ENCODE assay signal across 2 cellular contexts in the genomic region with DNA sequence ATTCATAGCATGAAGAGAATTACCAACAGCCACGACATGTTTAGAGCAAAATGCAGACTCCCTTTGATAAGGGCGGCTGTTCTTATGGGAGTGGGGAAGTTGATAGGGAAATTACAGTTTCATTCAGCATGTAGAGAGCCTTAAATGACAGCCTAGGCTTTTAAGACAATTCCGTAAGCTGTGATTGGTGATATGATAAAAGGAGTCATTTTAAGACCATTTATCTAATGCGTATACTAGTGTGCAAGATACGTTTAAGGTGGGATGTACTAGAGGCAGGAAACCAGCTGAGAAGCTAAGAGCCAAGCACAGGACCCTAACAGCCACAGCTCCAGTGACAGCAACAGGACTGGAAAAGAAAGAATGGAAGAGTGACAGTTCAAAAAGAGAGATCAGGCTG.
TF ChIP-seq lines count a peak whose summit lies in the region.

No MANE protein-coding gene starts in this region.

TF ChIP-seq in GM23338, 12 proteins besides CTCF, POLR2A, EP300 and RAD21 (continues in another document):
- TF ChIP-seq, protein P1, sequence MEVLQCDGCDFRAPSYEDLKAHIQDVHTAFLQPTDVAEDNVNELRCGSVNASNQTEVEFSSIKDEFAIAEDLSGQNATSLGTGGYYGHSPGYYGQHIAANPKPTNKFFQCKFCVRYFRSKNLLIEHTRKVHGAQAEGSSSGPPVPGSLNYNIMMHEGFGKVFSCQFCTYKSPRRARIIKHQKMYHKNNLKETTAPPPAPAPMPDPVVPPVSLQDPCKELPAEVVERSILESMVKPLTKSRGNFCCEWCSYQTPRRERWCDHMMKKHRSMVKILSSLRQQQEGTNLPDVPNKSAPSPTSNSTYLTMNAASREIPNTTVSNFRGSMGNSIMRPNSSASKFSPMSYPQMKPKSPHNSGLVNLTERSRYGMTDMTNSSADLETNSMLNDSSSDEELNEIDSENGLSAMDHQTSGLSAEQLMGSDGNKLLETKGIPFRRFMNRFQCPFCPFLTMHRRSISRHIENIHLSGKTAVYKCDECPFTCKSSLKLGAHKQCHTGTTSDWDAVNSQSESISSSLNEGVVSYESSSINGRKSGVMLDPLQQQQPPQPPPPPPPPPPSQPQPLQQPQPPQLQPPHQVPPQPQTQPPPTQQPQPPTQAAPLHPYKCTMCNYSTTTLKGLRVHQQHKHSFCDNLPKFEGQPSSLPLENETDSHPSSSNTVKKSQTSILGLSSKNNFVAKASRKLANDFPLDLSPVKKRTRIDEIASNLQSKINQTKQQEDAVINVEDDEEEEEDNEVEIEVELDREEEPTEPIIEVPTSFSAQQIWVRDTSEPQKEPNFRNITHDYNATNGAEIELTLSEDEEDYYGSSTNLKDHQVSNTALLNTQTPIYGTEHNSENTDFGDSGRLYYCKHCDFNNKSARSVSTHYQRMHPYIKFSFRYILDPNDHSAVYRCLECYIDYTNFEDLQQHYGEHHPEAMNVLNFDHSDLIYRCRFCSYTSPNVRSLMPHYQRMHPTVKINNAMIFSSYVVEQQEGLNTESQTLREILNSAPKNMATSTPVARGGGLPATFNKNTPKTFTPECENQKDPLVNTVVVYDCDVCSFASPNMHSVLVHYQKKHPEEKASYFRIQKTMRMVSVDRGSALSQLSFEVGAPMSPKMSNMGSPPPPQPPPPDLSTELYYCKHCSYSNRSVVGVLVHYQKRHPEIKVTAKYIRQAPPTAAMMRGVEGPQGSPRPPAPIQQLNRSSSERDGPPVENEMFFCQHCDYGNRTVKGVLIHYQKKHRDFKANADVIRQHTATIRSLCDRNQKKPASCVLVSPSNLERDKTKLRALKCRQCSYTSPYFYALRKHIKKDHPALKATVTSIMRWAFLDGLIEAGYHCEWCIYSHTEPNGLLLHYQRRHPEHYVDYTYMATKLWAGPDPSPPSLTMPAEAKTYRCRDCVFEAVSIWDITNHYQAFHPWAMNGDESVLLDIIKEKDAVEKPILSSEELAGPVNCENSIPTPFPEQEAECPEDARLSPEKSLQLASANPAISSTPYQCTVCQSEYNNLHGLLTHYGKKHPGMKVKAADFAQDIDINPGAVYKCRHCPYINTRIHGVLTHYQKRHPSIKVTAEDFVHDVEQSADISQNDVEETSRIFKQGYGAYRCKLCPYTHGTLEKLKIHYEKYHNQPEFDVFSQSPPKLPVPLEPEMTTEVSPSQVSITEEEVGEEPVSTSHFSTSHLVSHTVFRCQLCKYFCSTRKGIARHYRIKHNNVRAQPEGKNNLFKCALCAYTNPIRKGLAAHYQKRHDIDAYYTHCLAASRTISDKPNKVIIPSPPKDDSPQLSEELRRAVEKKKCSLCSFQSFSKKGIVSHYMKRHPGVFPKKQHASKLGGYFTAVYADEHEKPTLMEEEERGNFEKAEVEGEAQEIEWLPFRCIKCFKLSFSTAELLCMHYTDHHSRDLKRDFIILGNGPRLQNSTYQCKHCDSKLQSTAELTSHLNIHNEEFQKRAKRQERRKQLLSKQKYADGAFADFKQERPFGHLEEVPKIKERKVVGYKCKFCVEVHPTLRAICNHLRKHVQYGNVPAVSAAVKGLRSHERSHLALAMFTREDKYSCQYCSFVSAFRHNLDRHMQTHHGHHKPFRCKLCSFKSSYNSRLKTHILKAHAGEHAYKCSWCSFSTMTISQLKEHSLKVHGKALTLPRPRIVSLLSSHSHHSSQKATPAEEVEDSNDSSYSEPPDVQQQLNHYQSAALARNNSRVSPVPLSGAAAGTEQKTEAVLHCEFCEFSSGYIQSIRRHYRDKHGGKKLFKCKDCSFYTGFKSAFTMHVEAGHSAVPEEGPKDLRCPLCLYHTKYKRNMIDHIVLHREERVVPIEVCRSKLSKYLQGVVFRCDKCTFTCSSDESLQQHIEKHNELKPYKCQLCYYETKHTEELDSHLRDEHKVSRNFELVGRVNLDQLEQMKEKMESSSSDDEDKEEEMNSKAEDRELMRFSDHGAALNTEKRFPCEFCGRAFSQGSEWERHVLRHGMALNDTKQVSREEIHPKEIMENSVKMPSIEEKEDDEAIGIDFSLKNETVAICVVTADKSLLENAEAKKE (CRISPR knock-in tag; IDR thresholded peaks at IDR 0.05): no peak
- TF ChIP-seq POLR2AphosphoS5 (IDR thresholded peaks at IDR 0.05; ENCODE audit: low read depth) (no peak), ZNF331 (CRISPR knock-in tag; IDR thresholded peaks at IDR 0.05; ENCODE audit: low read depth) (no peak), CREB1 (CRISPR knock-in tag; IDR thresholded peaks at IDR 0.05; ENCODE audit: low read depth) (no peak), ZNF114 (CRISPR knock-in tag; IDR thresholded peaks at IDR 0.05) (no peak), NANOG (IDR thresholded peaks at IDR 0.05; ENCODE audit: borderline replicate concordance) (no peak), JUNB (IDR thresholded peaks at IDR 0.05; ENCODE audit: unreplicated experiment) (no peak), EZH2phosphoT487 (IDR thresholded peaks at IDR 0.05; ENCODE audit: unreplicated experiment) (no peak)
- TF ChIP-seq, protein P2, sequence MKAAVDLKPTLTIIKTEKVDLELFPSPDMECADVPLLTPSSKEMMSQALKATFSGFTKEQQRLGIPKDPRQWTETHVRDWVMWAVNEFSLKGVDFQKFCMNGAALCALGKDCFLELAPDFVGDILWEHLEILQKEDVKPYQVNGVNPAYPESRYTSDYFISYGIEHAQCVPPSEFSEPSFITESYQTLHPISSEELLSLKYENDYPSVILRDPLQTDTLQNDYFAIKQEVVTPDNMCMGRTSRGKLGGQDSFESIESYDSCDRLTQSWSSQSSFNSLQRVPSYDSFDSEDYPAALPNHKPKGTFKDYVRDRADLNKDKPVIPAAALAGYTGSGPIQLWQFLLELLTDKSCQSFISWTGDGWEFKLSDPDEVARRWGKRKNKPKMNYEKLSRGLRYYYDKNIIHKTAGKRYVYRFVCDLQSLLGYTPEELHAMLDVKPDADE (IDR thresholded peaks at IDR 0.05): no peak
- TF ChIP-seq, protein P3, sequence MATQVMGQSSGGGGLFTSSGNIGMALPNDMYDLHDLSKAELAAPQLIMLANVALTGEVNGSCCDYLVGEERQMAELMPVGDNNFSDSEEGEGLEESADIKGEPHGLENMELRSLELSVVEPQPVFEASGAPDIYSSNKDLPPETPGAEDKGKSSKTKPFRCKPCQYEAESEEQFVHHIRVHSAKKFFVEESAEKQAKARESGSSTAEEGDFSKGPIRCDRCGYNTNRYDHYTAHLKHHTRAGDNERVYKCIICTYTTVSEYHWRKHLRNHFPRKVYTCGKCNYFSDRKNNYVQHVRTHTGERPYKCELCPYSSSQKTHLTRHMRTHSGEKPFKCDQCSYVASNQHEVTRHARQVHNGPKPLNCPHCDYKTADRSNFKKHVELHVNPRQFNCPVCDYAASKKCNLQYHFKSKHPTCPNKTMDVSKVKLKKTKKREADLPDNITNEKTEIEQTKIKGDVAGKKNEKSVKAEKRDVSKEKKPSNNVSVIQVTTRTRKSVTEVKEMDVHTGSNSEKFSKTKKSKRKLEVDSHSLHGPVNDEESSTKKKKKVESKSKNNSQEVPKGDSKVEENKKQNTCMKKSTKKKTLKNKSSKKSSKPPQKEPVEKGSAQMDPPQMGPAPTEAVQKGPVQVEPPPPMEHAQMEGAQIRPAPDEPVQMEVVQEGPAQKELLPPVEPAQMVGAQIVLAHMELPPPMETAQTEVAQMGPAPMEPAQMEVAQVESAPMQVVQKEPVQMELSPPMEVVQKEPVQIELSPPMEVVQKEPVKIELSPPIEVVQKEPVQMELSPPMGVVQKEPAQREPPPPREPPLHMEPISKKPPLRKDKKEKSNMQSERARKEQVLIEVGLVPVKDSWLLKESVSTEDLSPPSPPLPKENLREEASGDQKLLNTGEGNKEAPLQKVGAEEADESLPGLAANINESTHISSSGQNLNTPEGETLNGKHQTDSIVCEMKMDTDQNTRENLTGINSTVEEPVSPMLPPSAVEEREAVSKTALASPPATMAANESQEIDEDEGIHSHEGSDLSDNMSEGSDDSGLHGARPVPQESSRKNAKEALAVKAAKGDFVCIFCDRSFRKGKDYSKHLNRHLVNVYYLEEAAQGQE (IDR thresholded peaks at IDR 0.05; ENCODE audit: unreplicated experiment): no peak

TF ChIP-seq in neural cell, 6 proteins besides CTCF, POLR2A, EP300 and RAD21 (continued from another document):
- TF ChIP-seq, protein P3 (IDR thresholded peaks at IDR 0.05; ENCODE audit: borderline replicate concordance): no peak
